ENCODE assay signal across 8 cellular contexts in the genomic region with DNA sequence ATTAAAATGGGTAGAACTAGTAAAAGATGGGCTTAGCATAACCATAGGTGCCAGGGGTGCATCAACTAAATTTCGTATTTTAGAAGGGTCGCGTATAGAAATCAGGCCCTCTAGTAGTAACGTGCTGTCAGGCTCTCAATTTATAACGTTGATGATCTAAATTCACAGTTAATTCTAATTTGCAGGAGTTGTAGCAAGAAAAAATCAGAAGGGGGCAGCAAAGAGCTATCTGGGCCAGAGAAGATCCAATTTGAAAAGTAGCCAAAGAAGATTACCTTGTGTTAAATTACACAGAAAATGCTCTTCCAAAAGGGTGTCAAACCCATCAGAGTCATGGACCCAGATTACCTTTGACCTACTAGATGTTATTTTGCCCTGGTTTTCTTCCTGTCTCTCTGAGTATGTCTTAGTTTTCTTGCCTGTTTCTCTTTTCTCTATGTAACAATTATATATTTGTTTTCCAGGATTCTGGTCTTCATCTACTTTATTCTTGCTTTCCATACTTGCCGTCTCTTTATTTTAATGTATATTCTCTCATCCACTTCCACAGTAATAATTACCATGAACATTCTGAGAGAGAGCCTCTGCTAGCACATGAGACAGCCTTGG.
A peak's percentile ranks its signal among the peaks of the same experiment; 100 is the strongest.
DNase-seq lines count a peak whose midpoint lies in the region; ATAC-seq and TF ChIP-seq lines count a peak whose summit lies in the region.

No MANE protein-coding gene starts in this region.

- H3K27me3 Mint-ChIP-seq in T-helper 2 cell treated with Interferon-gamma antibody and Interleukin-4, amounts not matched to agents 5 μg/mL and 100 μg/mL, for 36 hours (ENCODE audit: low read depth), result no peaks in the 10 kb centered on the region

- H3K4me1 Mint-ChIP-seq in T-helper 2 cell treated with Interferon-gamma antibody and Interleukin-4, amounts not matched to agents 5 μg/mL and 100 μg/mL, for 36 hours (ENCODE audit: low read depth), result no peaks in the 10 kb centered on the region

- no peaks in the 10 kb centered on the region for H3K9me3 ChIP-seq in neural cell (ENCODE audit: low read length)

- H3K27ac Mint-ChIP-seq in T-helper 2 cell treated with Interferon-gamma antibody and Interleukin-4, amounts not matched to agents 5 μg/mL and 100 μg/mL, for 36 hours, result no peak overlapping the region

- H3K27ac ChIP-seq in neural cell (ENCODE audit: low read length), result no peak overlapping the region

- no peak overlapping the region for H3K9ac ChIP-seq in neural cell (ENCODE audit: low read length)

- no peaks in the 10 kb centered on the region for H3F3A ChIP-seq in neural cell (ENCODE audit: insufficient read depth, low read length, poor library complexity, severe bottlenecking)

- H3K36me3 ChIP-seq in neural cell (ENCODE audit: insufficient read depth, low read length), result no peaks in the 10 kb centered on the region

- DNase-seq in ACHN (peak; percentile 39), GM13977 (ENCODE audit: low spot score) (peak; percentile 64), NCI-H774 (lab: John Stamatoyannopoulos, UW) (peak; percentile 24), dedifferentiated amniotic fluid mesenchymal stem cell (ENCODE audit: extremely low spot score) (peak; percentile 21)
- no peak for DNase-seq in T-helper 2 cell treated with Interferon-gamma antibody and Interleukin-4, amounts not matched to agents 5 μg/mL and 100 μg/mL, for 36 hours (ENCODE audit: low spot score)

- no peak overlapping the region for H3K4me2 ChIP-seq in neural cell (ENCODE audit: low read length)

- peak; percentile 92 for TF ChIP-seq RAD21 in neural cell (conservative IDR thresholded peaks at IDR 0.05)

- no peak overlapping the region for H2AFZ ChIP-seq in neural cell (ENCODE audit: low read depth, low read length)

- no peaks in the 10 kb centered on the region for H4K20me1 ChIP-seq in neural cell (ENCODE audit: insufficient read depth)

- no peak for TF ChIP-seq EP300 in neural cell (conservative IDR thresholded peaks at IDR 0.05; ENCODE audit: poor library complexity, severe bottlenecking)

- H3K4me3 ChIP-seq in neural cell (ENCODE audit: low read length), result no peak overlapping the region

- no peaks in the 10 kb centered on the region for H3K9me2 ChIP-seq in neural cell (ENCODE audit: insufficient read depth, low read length)

- TF ChIP-seq CTCF in GM13977 (IDR thresholded peaks at IDR 0.05; ENCODE audit: extremely low read depth, insufficient read depth, missing control alignments) (peak; percentile 82), neural cell (IDR thresholded peaks at IDR 0.05; ENCODE audit: poor library complexity, severe bottlenecking) (peak; percentile 89)

- H3K4me3 Mint-ChIP-seq in T-helper 2 cell treated with Interferon-gamma antibody and Interleukin-4, amounts not matched to agents 5 μg/mL and 100 μg/mL, for 36 hours, result no peak overlapping the region

- in situ Hi-C loops in ACHN (cut with HindIII; ENCODE audit: low pct_ligation_motif_present, low pct_unique_long_range_greater_than_20kb, low sequenced_read_pairs), result no loop called here
- in situ Hi-C loops in GM13977 (cut with MboI; ENCODE audit: low pct_unique_long_range_greater_than_20kb, low sequenced_read_pairs, unreplicated experiment), result no loop called here

- no peaks in the 10 kb centered on the region for H3K79me2 ChIP-seq in neural cell (replicated peaks; ENCODE audit: insufficient read depth, low read length)

- peak; percentile 80 for ATAC-seq in HG03354 (IDR thresholded peaks at IDR 0.05; ENCODE audit: poor library complexity, severe bottlenecking, unreplicated experiment)
- no peak for ATAC-seq in GM21515 (IDR thresholded peaks at IDR 0.05; ENCODE audit: unreplicated experiment)

- no peaks in the 10 kb centered on the region for H3K9me3 Mint-ChIP-seq in T-helper 2 cell treated with Interferon-gamma antibody and Interleukin-4, amounts not matched to agents 5 μg/mL and 100 μg/mL, for 36 hours

- H3K36me3 Mint-ChIP-seq in T-helper 2 cell treated with Interferon-gamma antibody and Interleukin-4, amounts not matched to agents 5 μg/mL and 100 μg/mL, for 36 hours (ENCODE audit: low read depth), result no peaks in the 10 kb centered on the region

- H3K27me3 ChIP-seq in neural cell (ENCODE audit: insufficient read depth, low read depth, low read length), result no peaks in the 10 kb centered on the region

TF ChIP-seq in neural cell, 6 proteins besides CTCF, POLR2A, EP300 and RAD21:
- TF ChIP-seq, protein P1, sequence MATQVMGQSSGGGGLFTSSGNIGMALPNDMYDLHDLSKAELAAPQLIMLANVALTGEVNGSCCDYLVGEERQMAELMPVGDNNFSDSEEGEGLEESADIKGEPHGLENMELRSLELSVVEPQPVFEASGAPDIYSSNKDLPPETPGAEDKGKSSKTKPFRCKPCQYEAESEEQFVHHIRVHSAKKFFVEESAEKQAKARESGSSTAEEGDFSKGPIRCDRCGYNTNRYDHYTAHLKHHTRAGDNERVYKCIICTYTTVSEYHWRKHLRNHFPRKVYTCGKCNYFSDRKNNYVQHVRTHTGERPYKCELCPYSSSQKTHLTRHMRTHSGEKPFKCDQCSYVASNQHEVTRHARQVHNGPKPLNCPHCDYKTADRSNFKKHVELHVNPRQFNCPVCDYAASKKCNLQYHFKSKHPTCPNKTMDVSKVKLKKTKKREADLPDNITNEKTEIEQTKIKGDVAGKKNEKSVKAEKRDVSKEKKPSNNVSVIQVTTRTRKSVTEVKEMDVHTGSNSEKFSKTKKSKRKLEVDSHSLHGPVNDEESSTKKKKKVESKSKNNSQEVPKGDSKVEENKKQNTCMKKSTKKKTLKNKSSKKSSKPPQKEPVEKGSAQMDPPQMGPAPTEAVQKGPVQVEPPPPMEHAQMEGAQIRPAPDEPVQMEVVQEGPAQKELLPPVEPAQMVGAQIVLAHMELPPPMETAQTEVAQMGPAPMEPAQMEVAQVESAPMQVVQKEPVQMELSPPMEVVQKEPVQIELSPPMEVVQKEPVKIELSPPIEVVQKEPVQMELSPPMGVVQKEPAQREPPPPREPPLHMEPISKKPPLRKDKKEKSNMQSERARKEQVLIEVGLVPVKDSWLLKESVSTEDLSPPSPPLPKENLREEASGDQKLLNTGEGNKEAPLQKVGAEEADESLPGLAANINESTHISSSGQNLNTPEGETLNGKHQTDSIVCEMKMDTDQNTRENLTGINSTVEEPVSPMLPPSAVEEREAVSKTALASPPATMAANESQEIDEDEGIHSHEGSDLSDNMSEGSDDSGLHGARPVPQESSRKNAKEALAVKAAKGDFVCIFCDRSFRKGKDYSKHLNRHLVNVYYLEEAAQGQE (IDR thresholded peaks at IDR 0.05; ENCODE audit: borderline replicate concordance), result no peak
- peak; percentile 88 for TF ChIP-seq SMC3 (conservative IDR thresholded peaks at IDR 0.05; ENCODE audit: poor library complexity)
